ENCODE assay signal across 16 cellular contexts in the genomic region with DNA sequence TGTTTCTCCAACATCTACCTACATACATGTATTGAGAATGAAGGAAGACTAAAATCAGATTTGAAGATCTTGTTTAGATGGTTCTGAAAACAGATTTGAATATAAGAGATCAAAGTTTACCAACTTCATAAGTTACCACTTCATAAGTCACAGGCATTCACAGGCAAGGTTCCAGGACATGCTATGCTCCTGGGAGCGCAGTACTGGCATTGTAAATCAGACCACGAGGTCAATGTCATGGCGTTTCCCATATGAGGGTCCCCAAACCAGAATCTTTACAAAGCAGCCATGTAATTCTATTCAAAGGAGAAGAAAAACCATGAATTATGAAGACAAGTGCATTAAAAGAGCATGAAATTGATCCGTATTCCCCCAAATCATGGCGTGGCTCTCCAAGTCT. TPM values are rescaled to one million over a fixed set of nuclear protein-coding genes. Genes with fewer than 3 reads are reported as not detected.
DNase-seq lines count a peak whose midpoint lies in the region; TF ChIP-seq lines count a peak whose summit lies in the region.
"Had no signal": no experiment of that assay in that cellular context is flagged by ENCODE, and none has a peak within 500 bp of the region (broad histone marks: within the 10 kb centered on the region; RNA-seq: fewer than 3 reads in every experiment).

No MANE protein-coding gene starts in this region.

- H3K4me1 ChIP-seq in hepatocyte (ENCODE audit: insufficient read depth) (peaks cover 28% of the 10 kb centered on the region), rectal smooth muscle tissue (ENCODE audit: control insufficient read depth, insufficient read depth, low read length) (peaks cover 26% of the 10 kb centered on the region)

- no peaks in the 10 kb centered on the region for H3K9me3 ChIP-seq in hepatocyte (ENCODE audit: low read depth)

- no peak overlapping the region for H3K9ac ChIP-seq in rectal smooth muscle tissue (ENCODE audit: low read length)

- H3K36me3 ChIP-seq in hepatocyte (replicated peaks; ENCODE audit: insufficient read depth, low read depth) (no peaks in the 10 kb centered on the region), rectal smooth muscle tissue (ENCODE audit: control insufficient read depth, insufficient read depth, low read length) (no peaks in the 10 kb centered on the region)

- peaks cover 46% of the 10 kb centered on the region for H4K20me1 ChIP-seq in hepatocyte (ENCODE audit: insufficient read depth, poor library complexity, severe bottlenecking)

- no peak overlapping the region for H2AFZ ChIP-seq in hepatocyte

- H3K27me3 ChIP-seq in hepatocyte (peaks cover 9% of the 10 kb centered on the region), rectal smooth muscle tissue (ENCODE audit: control insufficient read depth, insufficient read depth, low read length) (peaks cover 3% of the 10 kb centered on the region)

- in situ Hi-C loops in astrocyte of the cerebellum (cut with HindIII; ENCODE audit: low sequenced_read_pairs): loop anchor here (25.0 kb wide), 1 partner anchor 1143 kb away; no protein-coding TSS in a partner anchor

- no peak for DNase-seq in AG10803 (ENCODE audit: low read depth)
- no peak for DNase-seq in astrocyte of the cerebellum (ENCODE audit: low read depth)
- DNase-seq in hepatocyte (ENCODE audit: low spot score): no peak
- DNase-seq in 8988T: no peak
- DNase-seq in NCI-H524 treated with DMSO at 0.1 percent for 48 hours (lab: John Stamatoyannopoulos, UW): no peak
- DNase-seq in NCI-H774 (lab: John Stamatoyannopoulos, UW): no peak
- DNase-seq in CD1c-positive myeloid dendritic cell (ENCODE audit: extremely low spot score): no peak
- DNase-seq: activated CD8-positive, alpha-beta memory T cell treated with anti-CD3 and anti-CD28 coated beads, Interleukin-2, amount 10 ng/mL, durations not matched to agents 7 days and 5 days; endodermal cell; GOT3; naive thymus-derived CD4-positive, alpha-beta T cell; NCI-H1105 treated with DMSO at 0.1 percent for 48 hours; NCI-H446 treated with DMSO at 0.1 percent for 48 hours; SW 1271 had no signal

- TF ChIP-seq CTCF in AG10803 (conservative IDR thresholded peaks at IDR 0.05; ENCODE audit: low read length) (no peak), astrocyte of the cerebellum (IDR thresholded peaks at IDR 0.05; ENCODE audit: low read depth, low read length, missing control alignments) (no peak), hepatocyte (IDR thresholded peaks at IDR 0.05; ENCODE audit: poor library complexity) (no peak)

- H3K9me2 ChIP-seq in hepatocyte (replicated peaks; ENCODE audit: insufficient read depth): no peaks in the 10 kb centered on the region

- peak overlapping the region; percentile 89 for H3K4me2 ChIP-seq in hepatocyte

- H3K4me3 ChIP-seq in AG10803 (ENCODE audit: low read length): peak overlapping the region; percentile 94
- H3K4me3 ChIP-seq in astrocyte of the cerebellum (ENCODE audit: low read depth, low read length): peak overlapping the region; percentile 92
- H3K4me3 ChIP-seq in hepatocyte: peak overlapping the region; percentile 76
- H3K4me3 ChIP-seq in rectal smooth muscle tissue (ENCODE audit: low read length): peak overlapping the region; percentile 2
- H3K4me3 ChIP-seq: K562 had no signal

- WGBS in hepatocyte (ENCODE audit: low lambda C conversion rate, missing lambda C conversion rate): 42% methylated on average over 5 of the region's 5 CpGs

- peaks cover 78% of the 10 kb centered on the region for H3K79me2 ChIP-seq in hepatocyte

- H3K27ac ChIP-seq in hepatocyte: peak overlapping the region; percentile 99
- H3K27ac ChIP-seq in rectal smooth muscle tissue (ENCODE audit: low read depth, low read length): no peak overlapping the region

RNA-seq across cellular contexts. Expression of a gene that starts 3.0 kb away (rescaled TPM):
- 266 and 289 TPM in 2 replicates for total RNA-seq in hepatocyte
- polyA plus RNA-seq in hepatocyte: 126 and 148 TPM in 2 replicates
- total RNA-seq: activated CD8-positive, alpha-beta memory T cell treated with anti-CD3 and anti-CD28 coated beads, Interleukin-2, amount 10 ng/mL, durations not matched to agents 7 days and 5 days; naive thymus-derived CD4-positive, alpha-beta T cell had no signal
- polyA plus RNA-seq: K562; naive thymus-derived CD4-positive, alpha-beta T cell had no signal

Comparison
In these comparisons a context has a peak if more than half of its experiments do, and no peak if none do; other contexts are left out.
1. H3K4me3 ChIP-seq: peak in every context shown above with its lines; median percentile 94 in AG10803; 92 in astrocyte of the cerebellum; 76 in hepatocyte; 2 in rectal smooth muscle tissue.